13 cellular contexts compared by ENCODE assay signal in genomic region chr10:49678827-49679479, GRCh38. TPM values are rescaled to one million over a fixed set of nuclear protein-coding genes. Genes with fewer than 3 reads are reported as not detected.
A peak's percentile ranks its signal among the peaks of the same experiment; 100 is the strongest.
DNase-seq lines count a peak whose midpoint lies in the region; ATAC-seq and TF ChIP-seq lines count a peak whose summit lies in the region.
"Had no signal": no experiment of that assay in that cellular context is flagged by ENCODE, and none has a peak within 500 bp of the region (broad histone marks: within the 10 kb centered on the region; RNA-seq: fewer than 3 reads in every experiment).

No MANE protein-coding gene starts in this region.

- no peaks in the 10 kb centered on the region for H3F3A ChIP-seq in SK-N-SH (replicated peaks; ENCODE audit: insufficient read depth)

- H3K4me3 ChIP-seq in SK-N-SH (ENCODE audit: low read depth in 2 of 2, low read length in 1 of 2) (peak overlapping the region; percentile 46 to 53), fibroblast of villous mesenchyme (ENCODE audit: low read depth, low read length) (peak overlapping the region; percentile 43)
- H3K4me3 ChIP-seq: adrenal gland, upper lobe of right lung had no signal

- TF ChIP-seq CTCF in SK-N-SH (IDR thresholded peaks at IDR 0.05): no peak
- TF ChIP-seq CTCF in WTC11 (IDR thresholded peaks at IDR 0.05): no peak
- no peak for TF ChIP-seq CTCF in fibroblast of villous mesenchyme (IDR thresholded peaks at IDR 0.05; ENCODE audit: insufficient read depth, low read depth, low read length)
- TF ChIP-seq CTCF in osteocyte (IDR thresholded peaks at IDR 0.05): no peak

- H2AFZ ChIP-seq in SK-N-SH (ENCODE audit: low read depth): peak overlapping the region; percentile 71; the same call in 1 of the 2 replicates

- DNase-seq in SK-N-SH (peak; percentile 33), WTC11 (ENCODE audit: low spot score) (no peak), fibroblast of villous mesenchyme (ENCODE audit: low read depth) (no peak), osteocyte (ENCODE audit: extremely low spot score, unreplicated experiment) (peak; percentile 53), NCI-H526 treated with DMSO at 0.1 percent for 48 hours (lab: John Stamatoyannopoulos, UW) (no peak), NOMO-1 (lab: John Stamatoyannopoulos, UW; ENCODE audit: unreplicated experiment in 2 of 2) (no peak)
- DNase-seq: effector memory CD8-positive, alpha-beta T cell; T-cell; upper lobe of right lung had no signal

- CTCF ChIA-PET in SK-N-SH (lab: Yijun Ruan, JAX) (interaction anchor here (1.0 kb wide), 1 partner anchor 98 kb away, joined by 3 read pairs; no protein-coding TSS in a partner anchor), WTC11 (lab: Charles Lee) (interaction anchor here (1.0 to 1.6 kb wide), 2 partner anchors 12 to 271 kb away, joined by 4 to 11 read pairs; no protein-coding TSS in a partner anchor)

- H3K4me1 Mint-ChIP-seq in WTC11 (0 out of 2 replicates have a peak, but pooled peaks cover 6% of the 10 kb centered on the region), osteocyte (ENCODE audit: unreplicated experiment) (peaks cover 5% of the 10 kb centered on the region)

- TF ChIP-seq RAD21 in SK-N-SH (IDR thresholded peaks at IDR 0.05; ENCODE audit: low read length): no peak

- H3K27ac ChIP-seq in SK-N-SH (ENCODE audit: low read depth in 2 of 2, low read length in 1 of 2): peak overlapping the region in 1 of 2 experiments; percentile 6; a peak in 1 of 4 replicates
- H3K27ac ChIP-seq: adrenal gland, upper lobe of right lung had no signal

- no peaks in the 10 kb centered on the region for H3K36me3 ChIP-seq in SK-N-SH (replicated peaks in 1 of 2; ENCODE audit: control insufficient read depth in 1 of 2, insufficient read depth in 2 of 2, low read length in 1 of 2)
- H3K36me3 ChIP-seq: adrenal gland, upper lobe of right lung had no signal

- H3K36me3 Mint-ChIP-seq in WTC11: peaks cover 4% of the 10 kb centered on the region
- H3K36me3 Mint-ChIP-seq in osteocyte (ENCODE audit: unreplicated experiment): no peaks in the 10 kb centered on the region
- H3K36me3 Mint-ChIP-seq: T-cell had no signal

- H3K4me1 ChIP-seq in SK-N-SH (ENCODE audit: control insufficient read depth in 1 of 2, insufficient read depth in 2 of 2, low read depth in 1 of 2, low read length in 1 of 2): peaks cover 0 to 10% of the 10 kb centered on the region in 2 experiments; a peak in 1 of 4 replicates
- H3K4me1 ChIP-seq: adrenal gland, upper lobe of right lung had no signal

- H3K4me3 Mint-ChIP-seq in WTC11: peak overlapping the region; percentile 70
- peak overlapping the region; percentile 50 for H3K4me3 Mint-ChIP-seq in osteocyte (ENCODE audit: unreplicated experiment)
- H3K4me3 Mint-ChIP-seq: effector memory CD8-positive, alpha-beta T cell had no signal

- TF ChIP-seq EP300 in SK-N-SH (IDR thresholded peaks at IDR 0.05; ENCODE audit: borderline replicate concordance in 1 of 2, low read depth in 1 of 2, low read length in 1 of 2): no peak

- H3K27ac Mint-ChIP-seq in WTC11 (no peak overlapping the region), osteocyte (ENCODE audit: unreplicated experiment) (no peak overlapping the region)
- H3K27ac Mint-ChIP-seq: effector memory CD8-positive, alpha-beta T cell; T-cell had no signal

- POLR2A ChIA-PET in SK-N-SH (lab: Yijun Ruan, JAX) (no interaction called here), WTC11 (lab: Charles Lee) (interaction anchor here (0.6 to 1.6 kb wide), 3 partner anchors 11 to 14 kb away, joined by 3 to 4 read pairs (median 3); no protein-coding TSS in a partner anchor)

- peaks cover 30% of the 10 kb centered on the region for H3K9me3 Mint-ChIP-seq in WTC11
- H3K9me3 Mint-ChIP-seq in osteocyte (ENCODE audit: unreplicated experiment): peaks cover 9% of the 10 kb centered on the region

- H3K9ac ChIP-seq in SK-N-SH: no peak overlapping the region

- H3K79me2 ChIP-seq in SK-N-SH (ENCODE audit: insufficient read depth): no peaks in the 10 kb centered on the region

- H3K9me3 ChIP-seq in SK-N-SH: no peaks in the 10 kb centered on the region
- H3K9me3 ChIP-seq: adrenal gland, upper lobe of right lung had no signal

- ATAC-seq in SK-N-SH treated with all-trans-retinoic acid at 6 μM for 48 hours (no peak; the same call in 2 of the 3 replicates), WTC11 (peak; percentile 10; the same call in 1 of the 2 replicates), HG02678 (IDR thresholded peaks at IDR 0.05; ENCODE audit: unreplicated experiment) (no peak)
- ATAC-seq: effector memory CD8-positive, alpha-beta T cell; T-cell had no signal

- peak overlapping the region; percentile 72 for H3K4me2 ChIP-seq in SK-N-SH

- 19% methylated on average over 19 of the region's 19 CpGs for WGBS in SK-N-SH (ENCODE audit: low lambda C conversion rate)

- H4K20me1 ChIP-seq in SK-N-SH (ENCODE audit: insufficient read depth): no peaks in the 10 kb centered on the region

- peaks cover 98% of the 10 kb centered on the region for H3K27me3 Mint-ChIP-seq in WTC11 (ENCODE audit: low read depth)
- peaks cover 67% of the 10 kb centered on the region for H3K27me3 Mint-ChIP-seq in osteocyte (ENCODE audit: unreplicated experiment)

- H3K9me2 ChIP-seq in SK-N-SH: no peaks in the 10 kb centered on the region

- H3K27me3 ChIP-seq in SK-N-SH (ENCODE audit: insufficient read depth): no peaks in the 10 kb centered on the region

TF ChIP-seq in SK-N-SH, 30 proteins besides CTCF, POLR2A, EP300 and RAD21:
- TF ChIP-seq FOXM1 (IDR thresholded peaks at IDR 0.05; ENCODE audit: low read depth): no peak
- no peak for TF ChIP-seq GATA2 (CRISPR knock-in tag; IDR thresholded peaks at IDR 0.05)
- no peak for TF ChIP-seq JUND (IDR thresholded peaks at IDR 0.05)

TF ChIP-seq in SK-N-SH treated with all-trans-retinoic acid at 6 μM for 48 hours, 23 proteins besides CTCF, POLR2A, EP300 and RAD21 (continues in another document):
- TF ChIP-seq GLIS3 (CRISPR knock-in tag; IDR thresholded peaks at IDR 0.05) (no peak), ESRRG (CRISPR knock-in tag; IDR thresholded peaks at IDR 0.05) (no peak), PPARA (CRISPR knock-in tag; IDR thresholded peaks at IDR 0.05; ENCODE audit: borderline replicate concordance) (no peak), CSDC2 (CRISPR knock-in tag; IDR thresholded peaks at IDR 0.05) (no peak), TSHZ2 (CRISPR knock-in tag; IDR thresholded peaks at IDR 0.05) (no peak)

TF ChIP-seq in WTC11, 78 proteins besides CTCF, POLR2A, EP300 and RAD21 (continues in another document):
- TF ChIP-seq SMAD4 (CRISPR knock-in tag; IDR thresholded peaks at IDR 0.05): no peak
- TF ChIP-seq JAZF1 (CRISPR knock-in tag; IDR thresholded peaks at IDR 0.05): no peak
- no peak for TF ChIP-seq TP53 (CRISPR knock-in tag; IDR thresholded peaks at IDR 0.05)
- no peak for TF ChIP-seq ZMAT4 (CRISPR knock-in tag; IDR thresholded peaks at IDR 0.05)
- TF ChIP-seq TEAD4 (CRISPR knock-in tag; IDR thresholded peaks at IDR 0.05): no peak
- TF ChIP-seq ZBTB43 (CRISPR knock-in tag; IDR thresholded peaks at IDR 0.05): no peak
- TF ChIP-seq ZNF416 (CRISPR knock-in tag; IDR thresholded peaks at IDR 0.05): no peak
- TF ChIP-seq MYBL2 (CRISPR knock-in tag; IDR thresholded peaks at IDR 0.05): no peak
- no peak for TF ChIP-seq IRF1 (CRISPR knock-in tag; IDR thresholded peaks at IDR 0.05)
- TF ChIP-seq MXD4 (CRISPR knock-in tag; IDR thresholded peaks at IDR 0.05; ENCODE audit: borderline replicate concordance): no peak
- TF ChIP-seq JUN (CRISPR knock-in tag; IDR thresholded peaks at IDR 0.05): no peak

RNA-seq across cellular contexts. Expression of gene C10orf53, which starts 0.5 kb away (rescaled TPM):
- polyA plus RNA-seq in SK-N-SH (2012; rRNA removed): 0.03 TPM in 1 of 2 replicates, not detected in the other
- not detected in 2 replicates for polyA plus RNA-seq in SK-N-SH (2012; cell fraction: cytosol; rRNA removed)
- not detected in 2 replicates for polyA plus RNA-seq in SK-N-SH (2012; cell fraction: nucleus; rRNA removed)
- total RNA-seq in WTC11 (2021) (not detected in 3 replicates), fibroblast of villous mesenchyme (not detected in 2 replicates), osteocyte (not detected in 2 replicates)
- total RNA-seq: adrenal gland, myocyte, T-cell, upper lobe of right lung had no signal
- polyA plus RNA-seq: adrenal gland had no signal

Comparison
In these comparisons a context has a peak if more than half of its experiments do, and no peak if none do; other contexts are left out.
1. DNase-seq: peak in SK-N-SH (single experiment) and osteocyte (single experiment); none in WTC11 (single experiment), fibroblast of villous mesenchyme (single experiment), NCI-H526 treated with DMSO at 0.1 percent for 48 hours (single experiment) and NOMO-1 (0 of 2).